19 cellular contexts compared by ENCODE assay signal in the genomic region with DNA sequence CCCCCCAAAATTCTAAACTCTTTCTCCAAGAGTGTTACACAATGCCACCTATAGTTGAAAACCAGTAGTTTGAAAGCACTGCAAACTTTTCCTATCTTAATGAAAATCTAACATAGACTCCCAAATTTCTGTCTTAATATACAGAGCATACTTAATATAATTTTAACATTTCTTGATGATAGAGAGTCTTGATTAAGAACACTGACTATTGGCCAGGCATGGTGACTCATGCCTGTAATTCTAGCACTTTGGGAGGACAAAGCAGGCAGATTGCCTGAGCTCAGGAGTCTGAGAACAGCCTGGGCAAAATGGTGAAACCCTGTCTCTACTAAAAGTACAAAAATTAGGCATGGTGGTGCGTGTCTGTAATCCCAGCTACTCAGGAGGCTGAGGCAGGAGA. TPM values are rescaled to one million over a fixed set of nuclear protein-coding genes. Genes with fewer than 3 reads are reported as not detected.
DNase-seq lines count a peak whose midpoint lies in the region; ATAC-seq and TF ChIP-seq lines count a peak whose summit lies in the region.
"Had no signal": no experiment of that assay in that cellular context is flagged by ENCODE, and none has a peak within 500 bp of the region (broad histone marks: within the 10 kb centered on the region; RNA-seq: fewer than 3 reads in every experiment).

No MANE protein-coding gene starts in this region.

- no peak for ATAC-seq in HG02884 (IDR thresholded peaks at IDR 0.05; ENCODE audit: unreplicated experiment)
- ATAC-seq: activated naive CD8-positive, alpha-beta T cell treated with anti-CD3 and anti-CD28 coated beads, Interleukin-2, amount 50 U/mL, for 24 hours; mucosa of descending colon; WTC11 had no signal

- no peak for TF ChIP-seq CTCF in choroid plexus epithelial cell (conservative IDR thresholded peaks at IDR 0.05; ENCODE audit: low read depth, low read length)

- no peak overlapping the region for H3K4me3 ChIP-seq in choroid plexus epithelial cell (ENCODE audit: low read depth, low read length)
- H3K4me3 ChIP-seq: coronary artery, mucosa of descending colon, sigmoid colon had no signal

- peak; percentile 17 for DNase-seq in Daoy (ENCODE audit: low read depth)
- peak; percentile 34 for DNase-seq in NCI-H226
- DNase-seq in choroid plexus epithelial cell (ENCODE audit: low read depth): peak; percentile 74
- peak; percentile 46 for DNase-seq in myocyte (ENCODE audit: low read depth)
- DNase-seq in DMS114 treated with DMSO at 0.1 percent for 48 hours (lab: John Stamatoyannopoulos, UW; ENCODE audit: unreplicated experiment): no peak
- no peak for DNase-seq in germinal center (ENCODE audit: low spot score)
- DNase-seq in COR-L47 (lab: John Stamatoyannopoulos, UW): no peak
- DNase-seq: activated CD8-positive, alpha-beta memory T cell treated with anti-CD3 and anti-CD28 coated beads for 24 hours; activated naive CD8-positive, alpha-beta T cell treated with anti-CD3 and anti-CD28 coated beads, Interleukin-2, amount 50 U/mL, for 24 hours; erythroblast; mucosa of descending colon; NCI-H2171 treated with DMSO at 0.1 percent for 48 hours; NCI-H82; nucleus accumbens; sigmoid colon; substantia nigra had no signal

RNA-seq across cellular contexts. Expression of a gene that starts 34.2 kb away (rescaled TPM):
- total RNA-seq in Daoy (2014; rRNA removed; shearing (Covaris generic)): 8.8 and 9.4 TPM in 2 replicates
- total RNA-seq in myocyte: 14.0 and 15.4 TPM in 2 replicates
- 7.4 TPM for polyA plus RNA-seq in myocyte (2012)

Comparison
In these comparisons a context has a peak if more than half of its experiments do, and no peak if none do; other contexts are left out.
1. DNase-seq: peak in Daoy (single experiment), NCI-H226 (single experiment), choroid plexus epithelial cell (single experiment) and myocyte (single experiment); none in DMS114 treated with DMSO at 0.1 percent for 48 hours (single experiment), germinal center (single experiment) and COR-L47 (single experiment).